ENCODE assay signal across 11 cellular contexts in the genomic region with DNA sequence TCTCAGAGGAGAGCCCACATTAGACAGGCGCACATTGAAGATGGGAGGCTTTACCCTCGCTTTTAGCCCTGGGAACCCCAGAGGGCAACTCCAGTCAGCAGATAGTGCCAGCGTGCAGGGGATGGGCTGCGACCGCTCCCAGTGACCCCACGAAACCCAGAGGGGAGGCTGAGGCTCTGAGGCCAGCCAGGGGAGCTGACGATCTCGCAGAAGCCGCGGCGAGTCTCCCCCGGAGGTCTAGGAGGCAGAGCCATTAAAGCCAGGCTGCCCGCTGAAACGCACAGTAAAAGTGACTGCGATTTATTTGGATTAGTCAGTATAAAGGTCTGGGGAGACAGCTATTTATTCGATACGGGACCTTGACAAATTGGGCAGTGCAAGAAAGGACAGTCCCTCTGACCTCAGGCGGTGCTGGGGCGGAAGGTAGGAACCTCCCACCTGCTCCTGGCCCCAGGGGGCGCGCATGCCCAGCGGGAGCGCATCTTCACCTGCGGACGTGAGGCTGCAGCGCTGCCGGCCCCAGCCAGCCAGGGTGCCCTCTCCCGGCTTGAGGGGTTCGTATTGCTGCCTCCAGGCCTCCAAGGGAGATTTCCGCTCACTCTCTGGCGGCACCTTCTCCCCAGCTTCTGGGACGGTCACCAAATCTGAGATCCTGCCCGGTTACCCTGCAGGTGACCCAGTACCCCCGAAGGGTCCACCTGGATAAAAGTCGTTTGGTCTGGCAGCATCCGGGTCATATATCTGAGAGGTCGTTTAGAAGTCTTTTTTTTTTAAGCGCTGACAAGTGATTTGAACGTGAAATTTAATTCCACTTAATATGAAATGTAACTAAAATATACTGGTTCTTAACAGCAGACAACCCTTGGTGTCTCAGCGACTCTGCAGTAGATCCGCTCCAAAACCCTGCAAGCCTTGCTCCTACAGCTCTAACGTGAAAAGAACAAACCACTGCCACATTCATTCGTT. TPM values are rescaled to one million over a fixed set of nuclear protein-coding genes. Genes with fewer than 3 reads are reported as not detected.
A peak's percentile ranks its signal among the peaks of the same experiment; 100 is the strongest.
DNase-seq lines count a peak whose midpoint lies in the region; ATAC-seq and TF ChIP-seq lines count a peak whose summit lies in the region.
"Had no signal": no experiment of that assay in that cellular context is flagged by ENCODE, and none has a peak within 500 bp of the region (broad histone marks: within the 10 kb centered on the region; RNA-seq: fewer than 3 reads in every experiment).

No MANE protein-coding gene starts in this region.

- H3K4me1 ChIP-seq in right atrium auricular region (peaks cover 0 to 5% of the 10 kb centered on the region in 2 donors), smooth muscle cell (ENCODE audit: low read depth) (peaks cover 11% of the 10 kb centered on the region)

- DNase-seq in NCI-H2171 treated with DMSO at 0.1 percent for 48 hours (lab: John Stamatoyannopoulos, UW) (peak; percentile 72), NCI-H2171 (lab: John Stamatoyannopoulos, UW) (no peak), RPMI8226 (peak; percentile 3), right atrium auricular region (ENCODE audit: low spot score) (no peak), smooth muscle cell (lab: John Stamatoyannopoulos, UW; ENCODE audit: unreplicated experiment) (no peak), NCI-H187 treated with DMSO at 0.1 percent for 48 hours (lab: John Stamatoyannopoulos, UW) (no peak)
- DNase-seq: MV-4-11, T-helper 17 cell had no signal

- no peak overlapping the region for H3K9ac ChIP-seq in smooth muscle cell (ENCODE audit: low read depth)

- H3K27ac ChIP-seq in right atrium auricular region (no peak overlapping the region), smooth muscle cell (ENCODE audit: low read depth) (no peak overlapping the region)

- 2% methylated on average over 43 of the region's 43 CpGs for WGBS in smooth muscle cell (ENCODE audit: low lambda C conversion rate)

- H3K9me3 ChIP-seq in right atrium auricular region (no peaks in the 10 kb centered on the region), smooth muscle cell (replicated peaks; ENCODE audit: low read depth) (no peaks in the 10 kb centered on the region)

- H3K79me2 ChIP-seq in smooth muscle cell (ENCODE audit: low read depth), result no peaks in the 10 kb centered on the region

- peak overlapping the region; percentile 65 for H3K4me2 ChIP-seq in smooth muscle cell

- ATAC-seq in GM18502 (IDR thresholded peaks at IDR 0.05; ENCODE audit: poor library complexity, unreplicated experiment) (no peak), GM19452 (IDR thresholded peaks at IDR 0.05; ENCODE audit: unreplicated experiment) (no peak)
- ATAC-seq: T-helper 17 cell had no signal

- H4K20me1 ChIP-seq in smooth muscle cell (ENCODE audit: low read depth), result no peaks in the 10 kb centered on the region

- peaks cover 0 to 8% of the 10 kb centered on the region in 2 donors for H3K27me3 ChIP-seq in right atrium auricular region
- peaks cover 63% of the 10 kb centered on the region for H3K27me3 ChIP-seq in smooth muscle cell (ENCODE audit: low read depth)

- no peak overlapping the region for H2AFZ ChIP-seq in smooth muscle cell (ENCODE audit: low read depth)

- H3F3A ChIP-seq in smooth muscle cell (ENCODE audit: low read depth), result no peaks in the 10 kb centered on the region

- H3K36me3 ChIP-seq in right atrium auricular region (no peaks in the 10 kb centered on the region), smooth muscle cell (ENCODE audit: low read depth) (no peaks in the 10 kb centered on the region)

- H3K4me3 ChIP-seq in right atrium auricular region, result peak overlapping the region; percentile 11 to 38
- peak overlapping the region; percentile 21 for H3K4me3 ChIP-seq in smooth muscle cell

- no peak for TF ChIP-seq CTCF in right atrium auricular region (IDR thresholded peaks at IDR 0.05)
- no peak for TF ChIP-seq CTCF in smooth muscle cell (IDR thresholded peaks at IDR 0.05; ENCODE audit: borderline replicate concordance, insufficient read depth, poor library complexity, severe bottlenecking)

RNA-seq across cellular contexts. Expression of a gene that starts 34.0 kb away (rescaled TPM):
- total RNA-seq in right atrium auricular region (10 to 100 TPM in 1 of 2 donors, 1 to 10 TPM in 1; 7.5 to 16.5 TPM), smooth muscle cell (1.2 and 1.3 TPM in 2 replicates)
- polyA plus RNA-seq in smooth muscle cell, result 2.4 and 3.3 TPM in 2 replicates
- total RNA-seq: A673, T-helper 17 cell had no signal

Comparison
In these comparisons a context has a peak if more than half of its experiments do, and no peak if none do; other contexts are left out.
1. DNase-seq: peak in NCI-H2171 treated with DMSO at 0.1 percent for 48 hours (single experiment) and RPMI8226 (single experiment); none in NCI-H2171 (single experiment), right atrium auricular region (single experiment), smooth muscle cell (single experiment) and NCI-H187 treated with DMSO at 0.1 percent for 48 hours (single experiment).